In the genomic region with DNA sequence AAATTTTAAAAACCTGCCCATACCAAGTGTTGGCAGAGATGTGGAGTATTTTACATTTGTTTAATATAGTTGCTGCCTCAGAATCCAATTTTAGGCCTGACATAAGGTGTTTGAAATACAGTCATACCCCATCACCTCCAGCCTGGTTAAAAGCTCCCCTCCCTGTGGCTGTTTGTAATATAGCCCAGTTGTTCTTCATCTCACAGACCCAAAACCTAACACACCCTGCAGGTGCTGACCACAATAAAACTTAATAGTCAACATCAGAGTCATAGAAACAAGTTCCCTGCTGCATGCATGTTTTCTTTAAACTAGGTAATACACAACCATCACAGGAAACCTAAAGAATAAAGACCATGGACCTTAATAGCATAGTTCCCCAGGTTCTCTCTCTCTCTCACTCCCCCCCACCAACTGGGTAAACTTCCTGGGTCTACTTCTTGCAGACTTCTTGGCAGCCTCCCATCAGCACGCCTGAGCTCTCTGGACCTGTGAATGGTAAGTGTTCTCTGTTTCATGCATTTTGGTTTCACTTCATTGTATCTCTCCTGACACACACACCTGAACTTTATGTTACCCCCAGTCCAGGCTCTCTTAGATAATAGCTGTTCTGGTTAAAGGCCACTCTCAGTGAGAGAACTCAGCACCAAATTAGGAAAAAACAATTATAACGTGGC, we compare ENCODE assay signal across 1 cellular context.
TF ChIP-seq lines count a peak whose summit lies in the region.

No MANE protein-coding gene starts in this region.

TF ChIP-seq in GM12878, 131 proteins besides CTCF, POLR2A, EP300 and RAD21 (continued from another document):
- TF ChIP-seq EZH2 (IDR thresholded peaks at IDR 0.05; ENCODE audit: borderline replicate concordance, control insufficient read depth, low read depth, low read length) (no peak), NFYA (IDR thresholded peaks at IDR 0.05; ENCODE audit: borderline replicate concordance, low read depth, low read length) (no peak), BCL11A (IDR thresholded peaks at IDR 0.05; ENCODE audit: low read depth, low read length) (no peak)
- TF ChIP-seq, protein P1, sequence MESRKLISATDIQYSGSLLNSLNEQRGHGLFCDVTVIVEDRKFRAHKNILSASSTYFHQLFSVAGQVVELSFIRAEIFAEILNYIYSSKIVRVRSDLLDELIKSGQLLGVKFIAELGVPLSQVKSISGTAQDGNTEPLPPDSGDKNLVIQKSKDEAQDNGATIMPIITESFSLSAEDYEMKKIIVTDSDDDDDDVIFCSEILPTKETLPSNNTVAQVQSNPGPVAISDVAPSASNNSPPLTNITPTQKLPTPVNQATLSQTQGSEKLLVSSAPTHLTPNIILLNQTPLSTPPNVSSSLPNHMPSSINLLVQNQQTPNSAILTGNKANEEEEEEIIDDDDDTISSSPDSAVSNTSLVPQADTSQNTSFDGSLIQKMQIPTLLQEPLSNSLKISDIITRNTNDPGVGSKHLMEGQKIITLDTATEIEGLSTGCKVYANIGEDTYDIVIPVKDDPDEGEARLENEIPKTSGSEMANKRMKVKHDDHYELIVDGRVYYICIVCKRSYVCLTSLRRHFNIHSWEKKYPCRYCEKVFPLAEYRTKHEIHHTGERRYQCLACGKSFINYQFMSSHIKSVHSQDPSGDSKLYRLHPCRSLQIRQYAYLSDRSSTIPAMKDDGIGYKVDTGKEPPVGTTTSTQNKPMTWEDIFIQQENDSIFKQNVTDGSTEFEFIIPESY (IDR thresholded peaks at IDR 0.05) = no peak
- TF ChIP-seq, protein P2, sequence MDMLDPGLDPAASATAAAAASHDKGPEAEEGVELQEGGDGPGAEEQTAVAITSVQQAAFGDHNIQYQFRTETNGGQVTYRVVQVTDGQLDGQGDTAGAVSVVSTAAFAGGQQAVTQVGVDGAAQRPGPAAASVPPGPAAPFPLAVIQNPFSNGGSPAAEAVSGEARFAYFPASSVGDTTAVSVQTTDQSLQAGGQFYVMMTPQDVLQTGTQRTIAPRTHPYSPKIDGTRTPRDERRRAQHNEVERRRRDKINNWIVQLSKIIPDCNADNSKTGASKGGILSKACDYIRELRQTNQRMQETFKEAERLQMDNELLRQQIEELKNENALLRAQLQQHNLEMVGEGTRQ (IDR thresholded peaks at IDR 0.05; ENCODE audit: borderline replicate concordance, low read depth, low read length) = no peak
